In genomic region chr13:28636677-28637317, GRCh38 we compare ENCODE assay signal across 8 cellular contexts.
DNase-seq lines count a peak whose midpoint lies in the region; ATAC-seq lines count a peak whose summit lies in the region.

No MANE protein-coding gene starts in this region.

- no peaks in the 10 kb centered on the region for H3K9me3 Mint-ChIP-seq in memory B cell

- DNase-seq in NCI-H2081 (lab: John Stamatoyannopoulos, UW) = peak; percentile 31 to 37
- no peak for DNase-seq in NCI-H2081 treated with DMSO at 0.1 percent for 48 hours (lab: John Stamatoyannopoulos, UW)
- DNase-seq in NCI-H2227 (lab: John Stamatoyannopoulos, UW; ENCODE audit: unreplicated experiment) = peak; percentile 7
- peak; percentile 68 for DNase-seq in activated CD4-positive, alpha-beta T cell treated with anti-CD3 and anti-CD28 coated beads for 48 hours
- DNase-seq in effector CD4-positive, alpha-beta T cell = peak; percentile 20
- DNase-seq in memory B cell (ENCODE audit: low spot score in 2 of 2) = peak; percentile 18 to 42
- peak in 28 of 49 donors; percentile 1 to 51 (median 24) for DNase-seq in substantia nigra (lab: John Stamatoyannopoulos, UW)

- H3K27ac Mint-ChIP-seq in memory B cell = no peak overlapping the region

- H3K27ac ChIP-seq in substantia nigra (ENCODE audit: low read depth, low read length, poor library complexity, severe bottlenecking) = no peak overlapping the region

- H3K36me3 Mint-ChIP-seq in memory B cell = no peaks in the 10 kb centered on the region

- peaks cover 6% of the 10 kb centered on the region for H3K4me1 Mint-ChIP-seq in memory B cell

- H3K27me3 Mint-ChIP-seq in memory B cell = peaks cover 4% of the 10 kb centered on the region

- ATAC-seq in HG02840 (IDR thresholded peaks at IDR 0.05; ENCODE audit: low FRiP score, unreplicated experiment) (peak; percentile 47), memory B cell (ENCODE audit: low read depth) (peak; percentile 92)

- H3K4me3 Mint-ChIP-seq in memory B cell = no peak overlapping the region
